ENCODE assay signal across 25 cellular contexts in the genomic region with DNA sequence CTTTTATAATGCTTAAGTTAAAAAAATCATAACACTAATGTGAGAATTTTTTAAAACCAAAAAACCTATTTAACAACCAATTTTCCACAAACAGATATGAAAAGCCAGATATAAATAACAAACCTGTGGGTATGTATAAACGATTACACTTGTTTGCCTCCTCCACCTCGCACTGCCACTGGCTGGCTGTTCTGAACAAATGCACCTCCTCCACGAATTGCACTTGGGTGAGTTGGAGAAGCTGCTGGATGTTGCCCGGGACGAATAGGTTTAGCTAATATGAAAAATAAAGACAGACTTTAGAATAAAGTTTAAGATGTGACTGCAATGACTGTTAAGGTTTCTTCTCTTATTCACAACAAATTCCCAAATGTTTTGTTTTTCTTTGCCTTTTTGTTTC.
"Had no signal": no experiment of that assay in that cellular context is flagged by ENCODE, and none has a peak within 500 bp of the region (broad histone marks: within the 10 kb centered on the region; RNA-seq: fewer than 3 reads in every experiment).

No MANE protein-coding gene starts in this region.

- H3K27me3 ChIP-seq: breast epithelium, esophagus squamous epithelium, left lung, right lobe of liver, testis, transverse colon had no signal

- H3K4me3 ChIP-seq: breast epithelium, esophagus squamous epithelium, left lung, lower lobe of right lung, right lobe of liver, testis, transverse colon had no signal

- ATAC-seq: activated CD4-positive, CD25-positive, alpha-beta regulatory T cell treated with anti-CD3 and anti-CD28 coated beads, Interleukin-2, amount 50 U/mL, for 24 hours; left lung; lower lobe of right lung; natural killer cell treated with Interleukin-12 subunit alpha and Interleukin-12 subunit beta and Interleukin-15 and Interleukin-18, amount 100 ng/mL, for 72 hours; right lobe of liver; stimulated activated naive CD8-positive, alpha-beta T cell treated with anti-CD3 and anti-CD28 coated beads, Interleukin-15, Interleukin-2, amounts not matched to agents 100 U/mL and 50 U/mL, for 24 hours had no signal

- H3K9me3 Mint-ChIP-seq: activated T-helper 2 cell treated with anti-CD3 and anti-CD28 coated beads, Interferon-gamma antibody, Interleukin-2, Interleukin-4, amounts not matched to agents 10 μg/mL and 5 μg/mL and 100 μg/mL, durations not matched to agents 14 hours and 24 hours and 36 hours; dendritic cell treated with granulocyte-macrophage colony-stimulating factor and Interleukin-4, amounts not matched to agents 40 ng/mL and 50 ng/mL, for 4 days; endodermal cell; natural killer cell treated with Interleukin-12 subunit alpha and Interleukin-12 subunit beta and Interleukin-15 and Interleukin-18, amount 100 ng/mL, for 72 hours; T-helper 1 cell treated with Interleukin-12 subunit alpha and Interleukin-12 subunit beta and Interleukin-4 antibody, amounts not matched to agents 30 μg/mL and 1 μg/mL, for 36 hours had no signal

- H3K9me3 ChIP-seq: breast epithelium, esophagus squamous epithelium, left lung, lower lobe of right lung, right lobe of liver, testis, transverse colon had no signal

- H3K27ac Mint-ChIP-seq: dendritic cell treated with granulocyte-macrophage colony-stimulating factor and Interleukin-4, amounts not matched to agents 40 ng/mL and 50 ng/mL, for 4 days; endodermal cell; natural killer cell treated with Interleukin-12 subunit alpha and Interleukin-12 subunit beta and Interleukin-15 and Interleukin-18, amount 100 ng/mL, for 72 hours; T-helper 1 cell treated with Interleukin-12 subunit alpha and Interleukin-12 subunit beta and Interleukin-4 antibody, amounts not matched to agents 30 μg/mL and 1 μg/mL, for 36 hours had no signal

- H3K4me1 ChIP-seq: breast epithelium, esophagus squamous epithelium, left lung, lower lobe of right lung, right lobe of liver, testis, transverse colon had no signal

- DNase-seq: activated CD4-positive, alpha-beta T cell treated with anti-CD3 and anti-CD28 coated beads, Interleukin-2, amount 50 U/mL, for 1 hour; activated CD8-positive, alpha-beta memory T cell treated with anti-CD3 and anti-CD28 coated beads for 24 hours; activated T-cell treated with anti-CD3 and anti-CD28 coated beads, Interleukin-2, amount 50 U/mL, for 1 hour; central memory CD4-positive, alpha-beta T cell; endodermal cell; esophagus squamous epithelium; foreskin melanocyte; left lung; lower lobe of right lung; mesenchymal stem cell; right lobe of liver; stimulated activated CD4-positive, alpha-beta T cell treated with anti-CD3 and anti-CD28 coated beads, Interleukin-2, amount 100 ng/mL, for 48 hours; stimulated activated naive CD8-positive, alpha-beta T cell treated with anti-CD3 and anti-CD28 coated beads, Interleukin-15, Interleukin-2, amounts not matched to agents 100 U/mL and 50 U/mL, for 24 hours; SW 1271; T1000; testis; transverse colon; WERI-Rb-1 had no signal

- H3K4me3 Mint-ChIP-seq: dendritic cell treated with granulocyte-macrophage colony-stimulating factor and Interleukin-4, amounts not matched to agents 40 ng/mL and 50 ng/mL, for 4 days; endodermal cell; natural killer cell treated with Interleukin-12 subunit alpha and Interleukin-12 subunit beta and Interleukin-15 and Interleukin-18, amount 100 ng/mL, for 72 hours; T-helper 1 cell treated with Interleukin-12 subunit alpha and Interleukin-12 subunit beta and Interleukin-4 antibody, amounts not matched to agents 30 μg/mL and 1 μg/mL, for 36 hours had no signal

- H3K4me1 Mint-ChIP-seq: endodermal cell had no signal

- H3K27me3 Mint-ChIP-seq: dendritic cell treated with granulocyte-macrophage colony-stimulating factor and Interleukin-4, amounts not matched to agents 40 ng/mL and 50 ng/mL, for 4 days; natural killer cell treated with Interleukin-12 subunit alpha and Interleukin-12 subunit beta and Interleukin-15 and Interleukin-18, amount 100 ng/mL, for 72 hours had no signal

- H3K27ac ChIP-seq: breast epithelium, epithelial cell of prostate, esophagus squamous epithelium, left lung, lower lobe of right lung, right lobe of liver, testis, transverse colon, WERI-Rb-1 had no signal
